31 cellular contexts compared by ENCODE assay signal in the genomic region with DNA sequence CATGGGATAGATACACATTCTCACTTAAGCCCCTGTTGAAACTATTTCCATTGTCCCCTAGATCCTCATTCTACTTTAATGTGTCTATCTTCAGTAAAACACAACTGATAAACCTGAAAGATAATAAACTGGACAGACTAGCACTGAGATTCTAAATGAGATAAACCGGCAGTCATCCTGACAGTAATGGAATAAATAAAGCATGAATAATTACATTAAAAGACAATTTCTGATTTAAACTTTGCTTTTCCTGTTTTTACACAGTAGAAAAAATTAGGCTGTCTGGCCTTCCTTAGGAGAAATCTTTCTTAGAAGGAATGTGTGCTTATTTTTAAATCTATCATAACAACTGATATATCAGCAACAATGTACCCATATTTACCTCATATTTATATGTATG.
DNase-seq lines count a peak whose midpoint lies in the region; ATAC-seq and TF ChIP-seq lines count a peak whose summit lies in the region.
"Had no signal": no experiment of that assay in that cellular context is flagged by ENCODE, and none has a peak within 500 bp of the region (broad histone marks: within the 10 kb centered on the region; RNA-seq: fewer than 3 reads in every experiment).

No MANE protein-coding gene starts in this region.

- H3K36me3 ChIP-seq in SK-N-SH (replicated peaks in 1 of 2; ENCODE audit: control insufficient read depth in 1 of 2, insufficient read depth in 2 of 2, low read length in 1 of 2): no peaks in the 10 kb centered on the region
- H3K36me3 ChIP-seq: BE2C; BLaER1; BLaER1 treated with 17β-estradiol and CSF1 and Interleukin-3, amounts not matched to agents 10 nM and 100 nM had no signal

- no peaks in the 10 kb centered on the region for H3K9me2 ChIP-seq in SK-N-SH

- H4K20me1 ChIP-seq in SK-N-SH (ENCODE audit: insufficient read depth): no peaks in the 10 kb centered on the region
- H4K20me1 ChIP-seq: BLaER1; BLaER1 treated with 17β-estradiol and CSF1 and Interleukin-3, amounts not matched to agents 10 nM and 100 nM had no signal

- no peaks in the 10 kb centered on the region for H3F3A ChIP-seq in SK-N-SH (replicated peaks; ENCODE audit: insufficient read depth)

- peak overlapping the region; percentile 22 for H3K27ac Mint-ChIP-seq in nephron progenitor cell
- H3K27ac Mint-ChIP-seq: B cell; CD14-positive monocyte; CD4-positive, alpha-beta memory T cell; CD4-positive, alpha-beta T cell; CD4-positive, CD25-positive, alpha-beta regulatory T cell; CD8-positive, alpha-beta memory T cell; CD8-positive, alpha-beta T cell had no signal

- no peak for TF ChIP-seq RAD21 in SK-N-SH (IDR thresholded peaks at IDR 0.05; ENCODE audit: low read length)

- no peaks in the 10 kb centered on the region for H3K4me1 Mint-ChIP-seq in nephron progenitor cell
- H3K4me1 Mint-ChIP-seq: B cell; CD4-positive, alpha-beta memory T cell; CD4-positive, CD25-positive, alpha-beta regulatory T cell; CD8-positive, alpha-beta memory T cell had no signal

- TF ChIP-seq CTCF in SK-N-SH (IDR thresholded peaks at IDR 0.05): no peak
- TF ChIP-seq CTCF in nephron progenitor cell (IDR thresholded peaks at IDR 0.05): no peak

- H3K27ac ChIP-seq in SK-N-SH (ENCODE audit: low read depth in 2 of 2, low read length in 1 of 2): no peak overlapping the region
- H3K27ac ChIP-seq: 22Rv1; A549; BLaER1; BLaER1 treated with 17β-estradiol and CSF1 and Interleukin-3, amounts not matched to agents 10 nM and 100 nM; C4-2B had no signal

- no peak overlapping the region for H3K9ac ChIP-seq in SK-N-SH
- H3K9ac ChIP-seq: BLaER1; BLaER1 treated with 17β-estradiol and CSF1 and Interleukin-3, amounts not matched to agents 10 nM and 100 nM had no signal

- H3K27me3 Mint-ChIP-seq in nephron progenitor cell (ENCODE audit: low read depth, poor library complexity): peaks cover 2% of the 10 kb centered on the region
- H3K27me3 Mint-ChIP-seq: B cell; CD4-positive, alpha-beta memory T cell; CD4-positive, alpha-beta T cell; CD4-positive, CD25-positive, alpha-beta regulatory T cell; CD8-positive, alpha-beta memory T cell had no signal

- H3K9me3 Mint-ChIP-seq in nephron progenitor cell: peaks cover 37% of the 10 kb centered on the region

- POLR2A ChIA-PET in SK-N-SH (lab: Yijun Ruan, JAX): no interaction called here

- TF ChIP-seq EP300 in SK-N-SH (IDR thresholded peaks at IDR 0.05; ENCODE audit: borderline replicate concordance in 1 of 2, low read depth in 1 of 2, low read length in 1 of 2): no peak

- no peaks in the 10 kb centered on the region for H3K9me3 ChIP-seq in SK-N-SH
- H3K9me3 ChIP-seq: A549, BE2C, Caco-2 had no signal

- no peak for ATAC-seq in SK-N-SH treated with all-trans-retinoic acid at 6 μM for 48 hours
- ATAC-seq: A549; CD8-positive, alpha-beta T cell had no signal

- 17% methylated on average over 1 of the region's 1 CpG for WGBS in SK-N-SH (ENCODE audit: low lambda C conversion rate)

- H3K4me3 ChIP-seq in SK-N-SH (ENCODE audit: low read depth in 2 of 2, low read length in 1 of 2): no peak overlapping the region
- H3K4me3 ChIP-seq: A549; BLaER1; BLaER1 treated with 17β-estradiol and CSF1 and Interleukin-3, amounts not matched to agents 10 nM and 100 nM had no signal

- H3K79me2 ChIP-seq in SK-N-SH (ENCODE audit: insufficient read depth): no peaks in the 10 kb centered on the region

- H3K36me3 Mint-ChIP-seq in nephron progenitor cell (ENCODE audit: low read depth): peaks cover 32% of the 10 kb centered on the region
- H3K36me3 Mint-ChIP-seq: CD4-positive, CD25-positive, alpha-beta regulatory T cell had no signal

- no peak for DNase-seq in SK-N-SH
- DNase-seq in nephron progenitor cell: no peak
- DNase-seq in NCI-H526 treated with DMSO at 0.1 percent for 48 hours (lab: John Stamatoyannopoulos, UW): no peak
- DNase-seq: 8988T; ACHN; AML-193; BE2C; C1 segment of cervical spinal cord; Caco-2; Calu3; CD4-positive, alpha-beta memory T cell; CD4-positive, alpha-beta T cell; CD4-positive, CD25-positive, alpha-beta regulatory T cell; CD8-positive, alpha-beta memory T cell; CD8-positive, alpha-beta T cell; COR-L47; DMS 273 treated with DMSO at 0.1 percent for 48 hours; DMS153; DMS53; DMS79; DMS79 treated with DMSO at 0.1 percent for 48 hours; DND-41; EL had no signal

- H2AFZ ChIP-seq in SK-N-SH (ENCODE audit: low read depth): no peak overlapping the region

- H3K27me3 ChIP-seq in SK-N-SH (ENCODE audit: insufficient read depth): no peaks in the 10 kb centered on the region
- H3K27me3 ChIP-seq: BE2C; BLaER1; BLaER1 treated with 17β-estradiol and CSF1 and Interleukin-3, amounts not matched to agents 10 nM and 100 nM had no signal

- no peaks in the 10 kb centered on the region; a peak in 1 of 4 replicates for H3K4me1 ChIP-seq in SK-N-SH (ENCODE audit: control insufficient read depth in 1 of 2, insufficient read depth in 2 of 2, low read depth in 1 of 2, low read length in 1 of 2)
- H3K4me1 ChIP-seq: A549; BE2C; BLaER1 treated with 17β-estradiol and CSF1 and Interleukin-3, amounts not matched to agents 10 nM and 100 nM had no signal

- CTCF ChIA-PET in SK-N-SH (lab: Yijun Ruan, JAX): no interaction called here

- H3K4me3 Mint-ChIP-seq in nephron progenitor cell: no peak overlapping the region
- H3K4me3 Mint-ChIP-seq: B cell; CD14-positive monocyte; CD4-positive, alpha-beta memory T cell; CD4-positive, alpha-beta T cell; CD4-positive, CD25-positive, alpha-beta regulatory T cell; CD8-positive, alpha-beta memory T cell; CD8-positive, alpha-beta T cell had no signal

- no peak overlapping the region for H3K4me2 ChIP-seq in SK-N-SH
- H3K4me2 ChIP-seq: A549; BLaER1; BLaER1 treated with 17β-estradiol and CSF1 and Interleukin-3, amounts not matched to agents 10 nM and 100 nM had no signal

TF ChIP-seq in SK-N-SH treated with all-trans-retinoic acid at 6 μM for 48 hours, 23 proteins besides CTCF, POLR2A, EP300 and RAD21 (continues in another document):
- no peak for TF ChIP-seq CSDC2 (CRISPR knock-in tag; IDR thresholded peaks at IDR 0.05)
- no peak for TF ChIP-seq GLIS3 (CRISPR knock-in tag; IDR thresholded peaks at IDR 0.05)
- no peak for TF ChIP-seq TSHZ2 (CRISPR knock-in tag; IDR thresholded peaks at IDR 0.05)
- no peak for TF ChIP-seq BACH2 (CRISPR knock-in tag; IDR thresholded peaks at IDR 0.05; ENCODE audit: borderline replicate concordance)
- TF ChIP-seq RARB (CRISPR knock-in tag; IDR thresholded peaks at IDR 0.05): no peak
- TF ChIP-seq PPARA (CRISPR knock-in tag; IDR thresholded peaks at IDR 0.05; ENCODE audit: borderline replicate concordance): no peak
- TF ChIP-seq ARNTL (CRISPR knock-in tag; IDR thresholded peaks at IDR 0.05; ENCODE audit: borderline replicate concordance, low read depth): no peak

TF ChIP-seq in SK-N-SH, 30 proteins besides CTCF, POLR2A, EP300 and RAD21:
- no peak for TF ChIP-seq TAF1 (IDR thresholded peaks at IDR 0.05; ENCODE audit: borderline replicate concordance, low read depth, low read length)
- no peak for TF ChIP-seq TEAD4 (IDR thresholded peaks at IDR 0.05; ENCODE audit: borderline replicate concordance, insufficient read depth)
- no peak for TF ChIP-seq USF1 (IDR thresholded peaks at IDR 0.05; ENCODE audit: borderline replicate concordance, low read depth)
- TF ChIP-seq, protein P1, sequence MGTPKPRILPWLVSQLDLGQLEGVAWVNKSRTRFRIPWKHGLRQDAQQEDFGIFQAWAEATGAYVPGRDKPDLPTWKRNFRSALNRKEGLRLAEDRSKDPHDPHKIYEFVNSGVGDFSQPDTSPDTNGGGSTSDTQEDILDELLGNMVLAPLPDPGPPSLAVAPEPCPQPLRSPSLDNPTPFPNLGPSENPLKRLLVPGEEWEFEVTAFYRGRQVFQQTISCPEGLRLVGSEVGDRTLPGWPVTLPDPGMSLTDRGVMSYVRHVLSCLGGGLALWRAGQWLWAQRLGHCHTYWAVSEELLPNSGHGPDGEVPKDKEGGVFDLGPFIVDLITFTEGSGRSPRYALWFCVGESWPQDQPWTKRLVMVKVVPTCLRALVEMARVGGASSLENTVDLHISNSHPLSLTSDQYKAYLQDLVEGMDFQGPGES (IDR thresholded peaks at IDR 0.05; ENCODE audit: low read depth, low read length): no peak
- TF ChIP-seq FOXJ3 (CRISPR knock-in tag; IDR thresholded peaks at IDR 0.05): no peak
- TF ChIP-seq FOXM1 (IDR thresholded peaks at IDR 0.05; ENCODE audit: low read depth): no peak
- TF ChIP-seq, protein P2, sequence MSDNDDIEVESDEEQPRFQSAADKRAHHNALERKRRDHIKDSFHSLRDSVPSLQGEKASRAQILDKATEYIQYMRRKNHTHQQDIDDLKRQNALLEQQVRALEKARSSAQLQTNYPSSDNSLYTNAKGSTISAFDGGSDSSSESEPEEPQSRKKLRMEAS (IDR thresholded peaks at IDR 0.05; ENCODE audit: low read depth): no peak
- no peak for TF ChIP-seq FOSL2 (IDR thresholded peaks at IDR 0.05; ENCODE audit: borderline replicate concordance, low read depth)
- no peak for TF ChIP-seq SIN3A (IDR thresholded peaks at IDR 0.05; ENCODE audit: borderline replicate concordance, low read depth, low read length)
- no peak for TF ChIP-seq POLR2AphosphoS5 (IDR thresholded peaks at IDR 0.05; ENCODE audit: low read depth, low read length)
- TF ChIP-seq CHD2 (IDR thresholded peaks at IDR 0.05; ENCODE audit: low read length, partially characterized antibody): no peak
- TF ChIP-seq RCOR1 (IDR thresholded peaks at IDR 0.05; ENCODE audit: low read length): no peak
- TF ChIP-seq JUND (IDR thresholded peaks at IDR 0.05): no peak
- no peak for TF ChIP-seq EZH2phosphoT487 (IDR thresholded peaks at IDR 0.05; ENCODE audit: borderline replicate concordance, low read depth)
